Comparison of ENCODE assay signal across 9 cellular contexts in genomic region chr14:59707778-59708635, GRCh38.
DNase-seq lines count a peak whose midpoint lies in the region; ATAC-seq and TF ChIP-seq lines count a peak whose summit lies in the region.
"Had no signal": no experiment of that assay in that cellular context is flagged by ENCODE, and none has a peak within 500 bp of the region (broad histone marks: within the 10 kb centered on the region; RNA-seq: fewer than 3 reads in every experiment).

No MANE protein-coding gene starts in this region.

- H3K9me3 ChIP-seq in mammary epithelial cell (replicated peaks; ENCODE audit: insufficient read depth, low read length) (no peaks in the 10 kb centered on the region), tibial artery (no peaks in the 10 kb centered on the region)

- H3K4me2 ChIP-seq in mammary epithelial cell (ENCODE audit: insufficient read depth, low read depth, low read length) = no peak overlapping the region
- H3K4me2 ChIP-seq: KMS-11 had no signal

- in situ Hi-C loops in T47D (cut with HindIII; ENCODE audit: low pct_unique_long_range_greater_than_20kb, low sequenced_read_pairs) = no loop called here
- in situ Hi-C loops in mammary epithelial cell (cut with MboI; ENCODE audit: low sequenced_read_pairs in 2 of 2) = no loop called here

- H3K9ac ChIP-seq in mammary epithelial cell (ENCODE audit: insufficient read depth, low read length) = no peak overlapping the region
- H3K9ac ChIP-seq: KMS-11 had no signal

- dilution Hi-C loops in mammary epithelial cell (cut with HindIII; ENCODE audit: low sequenced_read_pairs) = no loop called here

- no peaks in the 10 kb centered on the region for H3K79me2 ChIP-seq in mammary epithelial cell (ENCODE audit: insufficient read depth, low read length)

- no peaks in the 10 kb centered on the region for H3K36me3 ChIP-seq in mammary epithelial cell (ENCODE audit: insufficient read depth, low read length)
- H3K36me3 ChIP-seq in tibial artery = no peaks in the 10 kb centered on the region

- H2AFZ ChIP-seq in mammary epithelial cell (ENCODE audit: low read depth, low read length) = no peak overlapping the region

- no peak for TF ChIP-seq CTCF in mammary epithelial cell (conservative IDR thresholded peaks at IDR 0.05 in 1 of 2, IDR thresholded peaks at IDR 0.05 in 1 of 2; ENCODE audit: extremely low read depth in 1 of 2, insufficient read depth in 1 of 2, low read depth in 1 of 2, low read length in 2 of 2)
- TF ChIP-seq CTCF in VCaP (conservative IDR thresholded peaks at IDR 0.05) = peak; percentile 45; the same call in 1 of the 2 replicates
- TF ChIP-seq CTCF in tibial artery (IDR thresholded peaks at IDR 0.05) = peak; percentile 23 to 29

- no peak for ATAC-seq in HG03139 (IDR thresholded peaks at IDR 0.05; ENCODE audit: unreplicated experiment)
- ATAC-seq in HG03521 (IDR thresholded peaks at IDR 0.05; ENCODE audit: unreplicated experiment) = no peak

- H3K4me1 Mint-ChIP-seq in activated CD4-positive, alpha-beta T cell treated with anti-CD3 and anti-CD28 coated beads, Interleukin-2, amount 10 ng/mL, durations not matched to agents 24 days and 14 days = no peaks in the 10 kb centered on the region

- no peak overlapping the region for H3K27ac Mint-ChIP-seq in activated CD4-positive, alpha-beta T cell treated with anti-CD3 and anti-CD28 coated beads, Interleukin-2, amount 10 ng/mL, durations not matched to agents 24 days and 14 days

- no peaks in the 10 kb centered on the region for H3K27me3 ChIP-seq in mammary epithelial cell (ENCODE audit: insufficient read depth, low read length)
- no peaks in the 10 kb centered on the region for H3K27me3 ChIP-seq in tibial artery

- peaks cover 2% of the 10 kb centered on the region for H3K27me3 Mint-ChIP-seq in activated CD4-positive, alpha-beta T cell treated with anti-CD3 and anti-CD28 coated beads, Interleukin-2, amount 10 ng/mL, durations not matched to agents 24 days and 14 days

- no peak overlapping the region for H3K27ac ChIP-seq in mammary epithelial cell (ENCODE audit: insufficient read depth, low read depth, low read length)
- H3K27ac ChIP-seq in VCaP = peak overlapping the region; percentile 21
- peak overlapping the region; percentile 18 to 21 for H3K27ac ChIP-seq in tibial artery
- H3K27ac ChIP-seq: KMS-11 had no signal

- H3K9me3 Mint-ChIP-seq in activated CD4-positive, alpha-beta T cell treated with anti-CD3 and anti-CD28 coated beads, Interleukin-2, amount 10 ng/mL, durations not matched to agents 24 days and 14 days = no peaks in the 10 kb centered on the region

- no TSS peak for BruUV-seq in mammary epithelial cell (replicated peaks; lab: Mats Ljungman, UMichigan)

- no peak overlapping the region for H3K4me3 Mint-ChIP-seq in activated CD4-positive, alpha-beta T cell treated with anti-CD3 and anti-CD28 coated beads, Interleukin-2, amount 10 ng/mL, durations not matched to agents 24 days and 14 days

- no peaks in the 10 kb centered on the region for H4K20me1 ChIP-seq in mammary epithelial cell (ENCODE audit: insufficient read depth, low read length)

- H3K4me3 ChIP-seq in mammary epithelial cell (replicated peaks in 1 of 3; ENCODE audit: insufficient read depth in 1 of 3, low read depth in 2 of 3, low read length in 3 of 3) (no peak overlapping the region), tibial artery (no peak overlapping the region)

- WGBS in mammary epithelial cell (ENCODE audit: low coverage, missing lambda C conversion rate) = 36% methylated on average over 7 of the region's 7 CpGs

- DNase-seq in T47D (ENCODE audit: low read depth in 1 of 2, low spot score in 1 of 2) (peak; percentile 18 to 38), mammary epithelial cell (no peak), iris pigment epithelial cell (ENCODE audit: low read depth) (peak; percentile 26), tibial artery (no peak)
- DNase-seq in activated CD4-positive, alpha-beta T cell treated with anti-CD3 and anti-CD28 coated beads, Interleukin-2, amount 10 ng/mL, durations not matched to agents 24 days and 14 days = no peak

- H3K36me3 Mint-ChIP-seq in activated CD4-positive, alpha-beta T cell treated with anti-CD3 and anti-CD28 coated beads, Interleukin-2, amount 10 ng/mL, durations not matched to agents 24 days and 14 days (ENCODE audit: low read depth) = no peaks in the 10 kb centered on the region

- CTCF ChIA-PET in mammary epithelial cell (lab: Charles Lee; ENCODE audit: low non-redundant PET) = no interaction called here

- H3K4me1 ChIP-seq in mammary epithelial cell (ENCODE audit: insufficient read depth, low read length) (no peaks in the 10 kb centered on the region), tibial artery (peaks cover 0 to 55% (median 11%) of the 10 kb centered on the region in 4 donors)

- intact Hi-C loops in mammary epithelial cell (cut with micrococcal nuclease) (loop anchor here (10.0 kb wide), 1 partner anchor 187 kb away; no protein-coding TSS in a partner anchor), tibial artery (cut with DNase I; ENCODE audit: low total_unique reads) (loop anchor here (2.0 kb wide), 1 partner anchor 191 kb away; no protein-coding TSS in a partner anchor)
- intact Hi-C loops in activated CD4-positive, alpha-beta T cell treated with anti-CD3 and anti-CD28 coated beads, Interleukin-2, amount 10 ng/mL, durations not matched to agents 24 days and 14 days (cut with micrococcal nuclease) = no loop called here

Comparison
In these comparisons a context has a peak if more than half of its experiments do, and no peak if none do; other contexts are left out.
1. DNase-seq: peak in T47D (2 of 2) and iris pigment epithelial cell (single experiment); none in mammary epithelial cell (single experiment), tibial artery (0 of 2) and activated CD4-positive, alpha-beta T cell treated with anti-CD3 and anti-CD28 coated beads, Interleukin-2, amount 10 ng/mL, durations not matched to agents 24 days and 14 days (single experiment).
2. CTCF ChIP-seq: peak in VCaP (single experiment) and tibial artery (2 of 2); none in mammary epithelial cell (0 of 2).